8 cellular contexts compared by ENCODE assay signal in genomic region chr12:10718279-10718821, GRCh38. TPM values are rescaled to one million over a fixed set of nuclear protein-coding genes. Genes with fewer than 3 reads are reported as not detected.
A peak's percentile ranks its signal among the peaks of the same experiment; 100 is the strongest.
DNase-seq lines count a peak whose midpoint lies in the region; ATAC-seq and TF ChIP-seq lines count a peak whose summit lies in the region.

No MANE protein-coding gene starts in this region.

- DNase-seq in Caki2 (ENCODE audit: low read depth) (peak; percentile 26), Panc1 (ENCODE audit: low read depth, low spot score) (no peak), esophagus squamous epithelium (lab: John Stamatoyannopoulos, UW) (no peak), A172 (ENCODE audit: low spot score) (no peak), SIG-M5 treated with dmso at 0.1 percent for 504 hours (lab: John Stamatoyannopoulos, UW; ENCODE audit: unreplicated experiment) (no peak), NAMALWA (ENCODE audit: low spot score) (no peak)

- no peak for ATAC-seq in Panc1
- ATAC-seq in HG03280 (IDR thresholded peaks at IDR 0.05; ENCODE audit: unreplicated experiment): no peak

- POLR2A ChIA-PET in Panc1 (lab: Charles Lee): interaction anchor here (0.6 kb wide), 1 partner anchor 344 kb away, joined by 4 read pairs; no protein-coding TSS in a partner anchor

- H3K27me3 ChIP-seq in Panc1 (ENCODE audit: control insufficient read depth, insufficient read depth, low read length): no peaks in the 10 kb centered on the region
- no peaks in the 10 kb centered on the region for H3K27me3 ChIP-seq in esophagus squamous epithelium
- no peaks in the 10 kb centered on the region for H3K27me3 ChIP-seq in rectal smooth muscle tissue (ENCODE audit: control insufficient read depth, insufficient read depth, low read length)

- peak overlapping the region in 1 of 2 experiments; percentile 7; a peak in 2 of 4 replicates for H3K4me3 ChIP-seq in Panc1 (ENCODE audit: low read depth in 2 of 2, low read length in 2 of 2)
- peak overlapping the region; percentile 0 to 96 (median 48) for H3K4me3 ChIP-seq in esophagus squamous epithelium
- H3K4me3 ChIP-seq in rectal smooth muscle tissue (ENCODE audit: low read length): no peak overlapping the region

- 25 to 32% methylated on average over 4 of the region's 4 CpGs for WGBS in esophagus squamous epithelium, 2 donors

- H3K9me3 ChIP-seq in Panc1 (ENCODE audit: control insufficient read depth, insufficient read depth, low read depth, low read length) (no peaks in the 10 kb centered on the region), esophagus squamous epithelium (no peaks in the 10 kb centered on the region)

- peaks cover 19% of the 10 kb centered on the region for H3K36me3 ChIP-seq in Panc1 (ENCODE audit: control insufficient read depth, insufficient read depth, low read length)
- H3K36me3 ChIP-seq in esophagus squamous epithelium: peaks cover 0 to 25% (median 14%) of the 10 kb centered on the region in 3 donors
- peaks cover 7% of the 10 kb centered on the region for H3K36me3 ChIP-seq in rectal smooth muscle tissue (ENCODE audit: control insufficient read depth, insufficient read depth, low read length)

- no peak for TF ChIP-seq CTCF in Panc1 (IDR thresholded peaks at IDR 0.05)
- TF ChIP-seq CTCF in esophagus squamous epithelium (IDR thresholded peaks at IDR 0.05): no peak

- no TSS peak for BruUV-seq in Panc1 (replicated peaks; lab: Mats Ljungman, UMichigan)

- in situ Hi-C loops in Caki2 (cut with HindIII; ENCODE audit: low pct_unique_long_range_greater_than_20kb, low sequenced_read_pairs): no loop called here
- in situ Hi-C loops in Panc1 (cut with HindIII; ENCODE audit: low pct_unique_long_range_greater_than_20kb, low sequenced_read_pairs): no loop called here

- H3K27ac ChIP-seq in Panc1 (ENCODE audit: low read length) (peak overlapping the region; percentile 66), esophagus squamous epithelium (peak overlapping the region; percentile 79 to 99 (median 98)), rectal smooth muscle tissue (ENCODE audit: low read depth, low read length) (peak overlapping the region; percentile 65)

- no peak overlapping the region for H3K9ac ChIP-seq in rectal smooth muscle tissue (ENCODE audit: low read length)

- no peak for TF ChIP-seq POLR2A in esophagus squamous epithelium (IDR thresholded peaks at IDR 0.05)

- intact Hi-C loops in Panc1 (cut with micrococcal nuclease; ENCODE audit: unreplicated experiment) (no loop called here), esophagus squamous epithelium (cut with DNase I) (no loop called here)

- H3K4me1 ChIP-seq in Panc1 (ENCODE audit: control insufficient read depth, insufficient read depth, low read length): peaks cover 51% of the 10 kb centered on the region
- peaks cover 7 to 81% (median 49%) of the 10 kb centered on the region in 3 donors for H3K4me1 ChIP-seq in esophagus squamous epithelium
- H3K4me1 ChIP-seq in rectal smooth muscle tissue (ENCODE audit: control insufficient read depth, insufficient read depth, low read length): peaks cover 29% of the 10 kb centered on the region

- CTCF ChIA-PET in Panc1 (lab: Charles Lee): no interaction called here

RNA-seq across cellular contexts. Expression of gene YBX3, which starts 4.8 kb away (rescaled TPM):
- 259 and 280 TPM in 2 replicates for total RNA-seq in Caki2 (2014; rRNA removed; shearing (Covaris generic); ENCODE audit: low replicate concordance)
- 155 TPM for total RNA-seq in Panc1 (2021; ENCODE audit: unreplicated experiment)
- polyA plus RNA-seq in Panc1 (2012; ENCODE audit: insufficient read length): 120 TPM
- total RNA-seq in esophagus squamous epithelium: 100 to 1,000 TPM; 318 to 484 (median 370) TPM
- 28.7 and 33.7 TPM in 2 replicates for total RNA-seq in A172 (2014; rRNA removed; shearing (Covaris generic))

RNA-seq across cellular contexts. Expression of gene STYK1, which starts 44.5 kb away (rescaled TPM):
- total RNA-seq in Caki2 (2014; rRNA removed; shearing (Covaris generic); ENCODE audit: low replicate concordance): 4.8 and 6.7 TPM in 2 replicates
- 0.85 TPM for total RNA-seq in Panc1 (2021; ENCODE audit: unreplicated experiment)
- polyA plus RNA-seq in Panc1 (2012; ENCODE audit: insufficient read length): 0.58 TPM
- 10 to 100 TPM in 1 of 4 donors, 1 to 10 TPM in 3; 3.4 to 11.7 (median 8.2) TPM for total RNA-seq in esophagus squamous epithelium
- total RNA-seq in A172 (2014; rRNA removed; shearing (Covaris generic)): 0.12 and 9.9 TPM in 2 replicates
